Comparison of ENCODE assay signal across 17 cellular contexts in the genomic region with DNA sequence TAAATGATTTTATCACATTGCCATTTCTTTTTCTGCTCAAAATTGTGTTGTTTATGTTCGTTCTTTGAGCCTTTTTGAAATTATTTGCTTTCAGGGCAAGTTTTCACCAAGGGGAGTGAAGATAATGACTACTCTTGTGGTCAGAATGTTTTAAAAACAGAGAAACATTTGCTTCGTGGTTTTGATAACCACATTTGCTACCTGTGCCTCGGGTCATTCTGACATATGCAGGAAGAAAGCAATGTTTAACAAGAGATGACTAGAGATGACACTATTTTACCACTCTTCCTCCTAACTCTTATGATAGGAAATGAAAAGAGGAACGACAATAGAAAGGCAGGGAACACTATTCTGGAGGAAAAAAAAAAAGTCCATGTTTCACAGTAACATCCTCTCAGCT.
A peak's percentile ranks its signal among the peaks of the same experiment; 100 is the strongest.
DNase-seq lines count a peak whose midpoint lies in the region; ATAC-seq and TF ChIP-seq lines count a peak whose summit lies in the region.
"Had no signal": no experiment of that assay in that cellular context is flagged by ENCODE, and none has a peak within 500 bp of the region (broad histone marks: within the 10 kb centered on the region; RNA-seq: fewer than 3 reads in every experiment).

No MANE protein-coding gene starts in this region.

- TF ChIP-seq CTCF in PC-3 (conservative IDR thresholded peaks at IDR 0.05; ENCODE audit: low read depth, low read length) = no peak
- TF ChIP-seq CTCF in epithelial cell of esophagus (IDR thresholded peaks at IDR 0.05; ENCODE audit: insufficient read depth, low read depth, low read length, missing control alignments) = no peak
- TF ChIP-seq CTCF in progenitor cell of endocrine pancreas (IDR thresholded peaks at IDR 0.05; ENCODE audit: unreplicated experiment) = no peak

- H3K27ac Mint-ChIP-seq in progenitor cell of endocrine pancreas = no peak overlapping the region
- H3K27ac Mint-ChIP-seq: B cell; CD8-positive, alpha-beta T cell; T-helper 17 cell had no signal

- CTCF ChIA-PET in PC-3 (lab: Charles Lee) = no interaction called here

- no peaks in the 10 kb centered on the region for H3K27me3 Mint-ChIP-seq in progenitor cell of endocrine pancreas
- H3K27me3 Mint-ChIP-seq: B cell, T-helper 17 cell had no signal

- H3K27ac ChIP-seq in BLaER1 treated with 17β-estradiol and CSF1 and Interleukin-3, amounts not matched to agents 10 nM and 100 nM = peak overlapping the region in 2 of 11 experiments; percentile 18 to 36; a peak in 2 of 22 replicates
- peak overlapping the region; percentile 30; the same call in 1 of the 2 replicates for H3K27ac ChIP-seq in PC-3 (ENCODE audit: low read length)

- POLR2A ChIA-PET in PC-3 (lab: Charles Lee; ENCODE audit: unreplicated experiment) = no interaction called here

- DNase-seq in KBM-7 (peak; percentile 59), PC-3 (peak; percentile 34), epithelial cell of esophagus (ENCODE audit: low read depth) (peak; percentile 38), progenitor cell of endocrine pancreas (ENCODE audit: low spot score, unreplicated experiment) (no peak), NCI-H1436 treated with DMSO at 0.1 percent for 48 hours (lab: John Stamatoyannopoulos, UW) (no peak)
- no peak for DNase-seq in stimulated activated CD4-positive, alpha-beta T cell treated with anti-CD3 and anti-CD28 coated beads, Interleukin-15, amount 100 ng/mL, for 24 hours
- DNase-seq: CD8-positive, alpha-beta T cell; GOT3; NCI-H1092; NCI-H1694; NCI-H446 treated with DMSO at 0.1 percent for 48 hours; NCI-H748 treated with DMSO at 0.1 percent for 48 hours; SK-N-SH; T-helper 17 cell had no signal

- no peaks in the 10 kb centered on the region for H3K36me3 ChIP-seq in BLaER1 treated with 17β-estradiol and CSF1 and Interleukin-3, amounts not matched to agents 10 nM and 100 nM
- H3K36me3 ChIP-seq in PC-3 (ENCODE audit: low read depth, low read length) = no peaks in the 10 kb centered on the region

- H3K9me3 ChIP-seq in BLaER1 treated with 17β-estradiol and CSF1 and Interleukin-3, amounts not matched to agents 10 nM and 100 nM (replicated peaks in 1 of 11) = no peaks in the 10 kb centered on the region; a peak in 3 of 22 replicates
- H3K9me3 ChIP-seq in PC-3 (ENCODE audit: low read length) = no peaks in the 10 kb centered on the region
- H3K9me3 ChIP-seq: SK-N-SH had no signal

- H3K4me3 ChIP-seq in BLaER1 treated with 17β-estradiol and CSF1 and Interleukin-3, amounts not matched to agents 10 nM and 100 nM = no peak overlapping the region
- H3K4me3 ChIP-seq in PC-3 (ENCODE audit: low read length) (no peak overlapping the region), epithelial cell of esophagus (ENCODE audit: low read length) (no peak overlapping the region)

- BruUV-seq in PC-3 (replicated peaks; lab: Mats Ljungman, UMichigan) = no TSS peak

- in situ Hi-C loops in KBM-7 (cut with MboI; ENCODE audit: low pct_unique_long_range_greater_than_20kb, low sequenced_read_pairs) = no loop called here

- H3K4me1 Mint-ChIP-seq in progenitor cell of endocrine pancreas (ENCODE audit: low read depth) = peaks cover under 1% of the 10 kb centered on the region
- H3K4me1 Mint-ChIP-seq: B cell, T-helper 17 cell had no signal

- no peaks in the 10 kb centered on the region for H3F3A ChIP-seq in PC-3 (ENCODE audit: low read length, unreplicated experiment)

- H3K79me2 ChIP-seq in PC-3 (ENCODE audit: low read length) = no peaks in the 10 kb centered on the region

- peak overlapping the region in 6 of 11 experiments; percentile 1 to 81 (median 42); a peak in 9 of 22 replicates for H3K4me2 ChIP-seq in BLaER1 treated with 17β-estradiol and CSF1 and Interleukin-3, amounts not matched to agents 10 nM and 100 nM
- H3K4me2 ChIP-seq in PC-3 (ENCODE audit: low read length) = no peak overlapping the region
- H3K4me2 ChIP-seq: SK-N-SH had no signal

- no peak for ATAC-seq in PC-3
- ATAC-seq: CD8-positive, alpha-beta T cell; HepG2; T-helper 17 cell had no signal

- H4K20me1 ChIP-seq in BLaER1 treated with 17β-estradiol and CSF1 and Interleukin-3, amounts not matched to agents 10 nM and 100 nM = no peaks in the 10 kb centered on the region
- no peaks in the 10 kb centered on the region for H4K20me1 ChIP-seq in PC-3 (ENCODE audit: low read length)

- H3K36me3 Mint-ChIP-seq in progenitor cell of endocrine pancreas (ENCODE audit: insufficient read depth) = no peaks in the 10 kb centered on the region
- H3K36me3 Mint-ChIP-seq: CD8-positive, alpha-beta T cell had no signal

- H3K4me1 ChIP-seq in BLaER1 treated with 17β-estradiol and CSF1 and Interleukin-3, amounts not matched to agents 10 nM and 100 nM = peaks cover 0 to 31% (median 7%) of the 10 kb centered on the region in 10 experiments; a peak in 14 of 20 replicates
- no peaks in the 10 kb centered on the region for H3K4me1 ChIP-seq in PC-3 (ENCODE audit: insufficient read depth, low read length)

- H3K4me3 Mint-ChIP-seq in progenitor cell of endocrine pancreas (ENCODE audit: low read depth) = no peak overlapping the region
- H3K4me3 Mint-ChIP-seq: B cell; CD8-positive, alpha-beta T cell; T-helper 17 cell had no signal

- no peak overlapping the region for H2AFZ ChIP-seq in PC-3 (ENCODE audit: low read length)

- peaks cover 15% of the 10 kb centered on the region for H3K9me3 Mint-ChIP-seq in progenitor cell of endocrine pancreas (ENCODE audit: low read depth)

- no peaks in the 10 kb centered on the region for H3K9me2 ChIP-seq in PC-3 (replicated peaks; ENCODE audit: low read length)
- H3K9me2 ChIP-seq: SK-N-SH had no signal

- no peaks in the 10 kb centered on the region for H3K27me3 ChIP-seq in BLaER1 treated with 17β-estradiol and CSF1 and Interleukin-3, amounts not matched to agents 10 nM and 100 nM
- no peaks in the 10 kb centered on the region for H3K27me3 ChIP-seq in PC-3 (ENCODE audit: low read length)

- H3K9ac ChIP-seq in BLaER1 treated with 17β-estradiol and CSF1 and Interleukin-3, amounts not matched to agents 10 nM and 100 nM = no peak overlapping the region
- H3K9ac ChIP-seq in PC-3 (ENCODE audit: low read length) = no peak overlapping the region
- H3K9ac ChIP-seq: SK-N-SH had no signal

- intact Hi-C loops in PC-3 (cut with micrococcal nuclease) = no loop called here

Comparison
In these comparisons a context has a peak if more than half of its experiments do, and no peak if none do; other contexts are left out.
1. DNase-seq: peak in KBM-7 (single experiment), PC-3 (single experiment) and epithelial cell of esophagus (single experiment); none in stimulated activated CD4-positive, alpha-beta T cell treated with anti-CD3 and anti-CD28 coated beads, Interleukin-15, amount 100 ng/mL, for 24 hours (single experiment), progenitor cell of endocrine pancreas (single experiment) and NCI-H1436 treated with DMSO at 0.1 percent for 48 hours (single experiment).